In genomic region chr4:106126062-106126461, GRCh38 we compare ENCODE assay signal across 24 cellular contexts.
DNase-seq lines count a peak whose midpoint lies in the region; ATAC-seq and TF ChIP-seq lines count a peak whose summit lies in the region.
"Had no signal": no experiment of that assay in that cellular context is flagged by ENCODE, and none has a peak within 500 bp of the region (broad histone marks: within the 10 kb centered on the region; RNA-seq: fewer than 3 reads in every experiment).

No MANE protein-coding gene starts in this region.

- no peak overlapping the region for H3K4me3 ChIP-seq in spleen
- H3K4me3 ChIP-seq: SK-N-MC had no signal

- no peak for TF ChIP-seq CTCF in foreskin keratinocyte (conservative IDR thresholded peaks at IDR 0.05)
- no peak for TF ChIP-seq CTCF in spleen (IDR thresholded peaks at IDR 0.05 in 8 of 11, conservative IDR thresholded peaks at IDR 0.05 in 3 of 11)

- WGBS in spleen, 5 donors, result 93 to 97% (median 94%) methylated on average over 2 of the region's 2 CpGs

- H3K27ac ChIP-seq in foreskin keratinocyte, result no peak overlapping the region
- H3K27ac ChIP-seq in spleen, result no peak overlapping the region
- H3K27ac ChIP-seq: SK-N-MC had no signal

- TF ChIP-seq POLR2A in spleen (IDR thresholded peaks at IDR 0.05), result no peak

- intact Hi-C loops in spleen (cut with DNase I; ENCODE audit: low total_unique reads), result no loop called here

- H3K4me1 ChIP-seq in foreskin keratinocyte (peaks cover 10% of the 10 kb centered on the region), spleen (no peaks in the 10 kb centered on the region)
- H3K4me1 ChIP-seq: BE2C had no signal

- H3K27me3 ChIP-seq in foreskin keratinocyte (no peaks in the 10 kb centered on the region), spleen (replicated peaks in 1 of 7) (no peaks in the 10 kb centered on the region)
- H3K27me3 ChIP-seq: BE2C had no signal

- DNase-seq in foreskin keratinocyte (peak in 1 of 2 donors; percentile 8), ureter (ENCODE audit: low spot score) (no peak), DMS 273 treated with DMSO at 0.1 percent for 48 hours (lab: John Stamatoyannopoulos, UW) (no peak), spleen (no peak), cerebellum (ENCODE audit: low spot score) (no peak)
- DNase-seq: 8988T; ACHN; BE2C; CD8-positive, alpha-beta memory T cell; DND-41; KBM-7; MV-4-11; NCI-H1105; NCI-H146; NCI-H1930; NCI-H2107; NCI-H524; NCI-H774; SIG-M5 had no signal

- H3K36me3 ChIP-seq in spleen, result peaks cover 0 to 19% (median 0%) of the 10 kb centered on the region in 6 donors
- H3K36me3 ChIP-seq: BE2C had no signal

- ATAC-seq in GM18499 (IDR thresholded peaks at IDR 0.05; ENCODE audit: insufficient read depth, unreplicated experiment) (peak; percentile 65), GM18868 (IDR thresholded peaks at IDR 0.05; ENCODE audit: unreplicated experiment) (peak; percentile 71), HG03354 (IDR thresholded peaks at IDR 0.05; ENCODE audit: poor library complexity, severe bottlenecking, unreplicated experiment) (peak; percentile 62), foreskin keratinocyte (peak; percentile 33)
- ATAC-seq: HCT116 had no signal

- H3K9me3 ChIP-seq in spleen, result peaks cover 0 to 5% (median 0%) of the 10 kb centered on the region in 8 donors
- H3K9me3 ChIP-seq: BE2C had no signal
